In the genomic region with DNA sequence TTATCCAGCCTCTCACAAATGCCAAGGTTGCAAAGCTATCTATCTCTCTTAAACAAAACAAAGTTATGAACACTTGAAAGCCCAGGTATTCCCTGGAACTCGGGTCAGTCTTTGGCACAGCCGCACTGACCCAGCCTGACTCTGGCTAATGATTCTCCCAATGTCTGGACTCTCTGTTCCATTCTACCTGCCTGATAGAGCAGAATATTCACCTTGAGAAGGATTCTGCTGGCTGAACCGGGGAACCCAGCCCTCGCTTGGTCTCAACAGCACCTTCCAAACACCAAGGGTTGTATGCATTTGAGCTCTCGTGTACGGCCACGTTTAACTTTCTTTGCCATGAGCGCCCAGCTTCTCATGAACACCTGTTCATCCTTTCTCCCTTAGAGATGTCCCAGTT, we compare ENCODE assay signal across 17 cellular contexts.
DNase-seq lines count a peak whose midpoint lies in the region; ATAC-seq, FAIRE-seq and TF ChIP-seq lines count a peak whose summit lies in the region.
"Had no signal": no experiment of that assay in that cellular context is flagged by ENCODE, and none has a peak within 500 bp of the region (broad histone marks: within the 10 kb centered on the region; RNA-seq: fewer than 3 reads in every experiment).

No MANE protein-coding gene starts in this region.

- H3K36me3 Mint-ChIP-seq in endothelial cell (ENCODE audit: low read depth, unreplicated experiment) = no peaks in the 10 kb centered on the region
- H3K36me3 Mint-ChIP-seq: activated naive CD4-positive, alpha-beta T cell treated with anti-CD3 and anti-CD28 coated beads, Interleukin-2, amount 50 U/mL, for 72 hours had no signal

- H3K27ac ChIP-seq in VCaP = peak overlapping the region; percentile 100
- peak overlapping the region; percentile 23 to 26 for H3K27ac ChIP-seq in esophagus (ENCODE audit: low read depth in 2 of 2, low read length in 1 of 2)
- peak overlapping the region; percentile 74 to 85 (median 80) for H3K27ac ChIP-seq in pancreas
- H3K27ac ChIP-seq in tibial nerve = peak overlapping the region in 3 of 4 donors; percentile 84 to 99 (median 96)

- DNase-seq in pancreas = peak in 4 of 6 donors; percentile 55 to 74 (median 65)
- DNase-seq in tibial nerve (ENCODE audit: low spot score in 2 of 2) = no peak
- DNase-seq in endothelial cell (ENCODE audit: low spot score) = no peak
- no peak for DNase-seq in activated effector memory CD4-positive, alpha-beta T cell treated with anti-CD3 and anti-CD28 coated beads, Interleukin-2, amount 50 U/mL, for 16 hours
- DNase-seq in stimulated activated CD4-positive, alpha-beta T cell treated with anti-CD3 and anti-CD28 coated beads, Interleukin-4, amount 100 ng/mL, for 4 hours = no peak
- DNase-seq: BE2C; GDM1; HCEC 1CT; head of caudate nucleus; islet precursor cell; NCI-H1417 treated with DMSO at 0.1 percent for 48 hours; NCI-H748 treated with DMSO at 0.1 percent for 48 hours; stimulated activated naive CD4-positive, alpha-beta T cell had no signal

- H3K36me3 ChIP-seq in esophagus (ENCODE audit: control insufficient read depth in 2 of 2, insufficient read depth in 2 of 2, low read length in 1 of 2) = no peaks in the 10 kb centered on the region
- no peaks in the 10 kb centered on the region for H3K36me3 ChIP-seq in pancreas
- peaks cover 0 to 13% (median 0%) of the 10 kb centered on the region in 3 donors for H3K36me3 ChIP-seq in tibial nerve
- H3K36me3 ChIP-seq: BE2C had no signal

- no peak for FAIRE-seq in pancreas (lab: Jason Lieb, UNC)
- FAIRE-seq: GM12878 had no signal

- H3K9me3 Mint-ChIP-seq in endothelial cell (ENCODE audit: unreplicated experiment) = no peaks in the 10 kb centered on the region
- H3K9me3 Mint-ChIP-seq: activated naive CD4-positive, alpha-beta T cell treated with anti-CD3 and anti-CD28 coated beads, Interleukin-2, amount 50 U/mL, for 72 hours had no signal

- no peak overlapping the region for H3K27ac Mint-ChIP-seq in endothelial cell (ENCODE audit: unreplicated experiment)
- H3K27ac Mint-ChIP-seq: activated naive CD4-positive, alpha-beta T cell treated with anti-CD3 and anti-CD28 coated beads, Interleukin-2, amount 50 U/mL, for 72 hours had no signal

- H3K4me1 Mint-ChIP-seq in endothelial cell (ENCODE audit: unreplicated experiment) = peaks cover 23% of the 10 kb centered on the region

- H3K4me3 Mint-ChIP-seq in endothelial cell (ENCODE audit: unreplicated experiment) = no peak overlapping the region

- WGBS in esophagus, 2 donors = 75 to 91% methylated on average over 8 of the region's 8 CpGs
- WGBS in pancreas, 2 donors = 20 to 21% methylated on average over 8 of the region's 8 CpGs
- 94 to 97% methylated on average over 8 of the region's 8 CpGs for WGBS in tibial nerve, 2 donors

- H3K4me3 ChIP-seq in esophagus (ENCODE audit: low read depth in 1 of 2, low read length in 2 of 2) (no peak overlapping the region), pancreas (no peak overlapping the region), tibial nerve (no peak overlapping the region)
- H3K4me3 ChIP-seq: GM12878 had no signal

- TF ChIP-seq EP300 in tibial nerve (IDR thresholded peaks at IDR 0.05) = peak in 1 of 2 donors; percentile 35

- H3K27me3 Mint-ChIP-seq in endothelial cell (ENCODE audit: unreplicated experiment) = no peaks in the 10 kb centered on the region

- H3K4me1 ChIP-seq in esophagus (ENCODE audit: control insufficient read depth in 2 of 2, insufficient read depth in 2 of 2, low read length in 1 of 2) = peaks cover 0 to 21% of the 10 kb centered on the region in 2 donors
- peaks cover 83 to 91% (median 89%) of the 10 kb centered on the region in 3 donors for H3K4me1 ChIP-seq in pancreas
- peaks cover 0 to 96% (median 75%) of the 10 kb centered on the region in 4 donors for H3K4me1 ChIP-seq in tibial nerve
- H3K4me1 ChIP-seq: BE2C had no signal

- TF ChIP-seq CTCF in VCaP (conservative IDR thresholded peaks at IDR 0.05) (no peak), pancreas (IDR thresholded peaks at IDR 0.05) (no peak), tibial nerve (IDR thresholded peaks at IDR 0.05) (no peak), endothelial cell (IDR thresholded peaks at IDR 0.05; ENCODE audit: unreplicated experiment) (no peak)

- ATAC-seq in pancreas = peak; percentile 35 to 56 (median 46)
- ATAC-seq: activated naive CD4-positive, alpha-beta T cell treated with anti-CD3 and anti-CD28 coated beads, Interleukin-2, amount 50 U/mL, for 72 hours; GM12878 had no signal

- no peaks in the 10 kb centered on the region for H3K27me3 ChIP-seq in esophagus (ENCODE audit: control insufficient read depth in 1 of 2, insufficient read depth in 2 of 2, low read length in 2 of 2)
- no peaks in the 10 kb centered on the region for H3K27me3 ChIP-seq in pancreas
- no peaks in the 10 kb centered on the region for H3K27me3 ChIP-seq in tibial nerve

- H3K9me3 ChIP-seq in esophagus (ENCODE audit: control insufficient read depth in 2 of 2, insufficient read depth in 1 of 2, low read depth in 1 of 2, low read length in 1 of 2) (no peaks in the 10 kb centered on the region), pancreas (no peaks in the 10 kb centered on the region), tibial nerve (no peaks in the 10 kb centered on the region)
- H3K9me3 ChIP-seq: BE2C had no signal

- no peak for TF ChIP-seq POLR2A in tibial nerve (IDR thresholded peaks at IDR 0.05)

- intact Hi-C loops in pancreas (cut with DNase I) = no loop called here

Comparison
In these comparisons a context has a peak if more than half of its experiments do, and no peak if none do; other contexts are left out.
1. H3K27ac ChIP-seq: peak in every context shown above with its lines; median percentile 100 in VCaP; 96 in tibial nerve; 80 in pancreas; 24 in esophagus.
2. DNase-seq: peak in pancreas (4 of 6); none in tibial nerve (0 of 2), endothelial cell (single experiment), activated effector memory CD4-positive, alpha-beta T cell treated with anti-CD3 and anti-CD28 coated beads, Interleukin-2, amount 50 U/mL, for 16 hours (single experiment) and stimulated activated CD4-positive, alpha-beta T cell treated with anti-CD3 and anti-CD28 coated beads, Interleukin-4, amount 100 ng/mL, for 4 hours (0 of 2).